8 cellular contexts compared by ENCODE assay signal in genomic region chr12:70241845-70242244, GRCh38. TPM values are rescaled to one million over a fixed set of nuclear protein-coding genes. Genes with fewer than 3 reads are reported as not detected.
A peak's percentile ranks its signal among the peaks of the same experiment; 100 is the strongest.
DNase-seq lines count a peak whose midpoint lies in the region; ATAC-seq and TF ChIP-seq lines count a peak whose summit lies in the region.

No MANE protein-coding gene starts in this region.

- peak overlapping the region; percentile 96 for H3K27ac ChIP-seq in foreskin keratinocyte

- no peaks in the 10 kb centered on the region for H3K27me3 Mint-ChIP-seq in activated CD4-positive, alpha-beta T cell treated with anti-CD3 and anti-CD28 coated beads, Interleukin-2, amount 10 ng/mL, durations not matched to agents 24 days and 14 days
- H3K27me3 Mint-ChIP-seq in activated B cell treated with CpG ODN at 0.5 μM for 24 hours = no peaks in the 10 kb centered on the region

- no peaks in the 10 kb centered on the region for H3K27me3 ChIP-seq in foreskin keratinocyte

- POLR2A ChIA-PET in activated B cell treated with CpG ODN at 0.5 μM for 24 hours (lab: Charles Lee) = interaction anchor here (0.7 to 1.0 kb wide), 2 partner anchors 27 to 125 kb away, joined by 3 read pairs; no protein-coding TSS in a partner anchor

- H3K36me3 Mint-ChIP-seq in activated CD4-positive, alpha-beta T cell treated with anti-CD3 and anti-CD28 coated beads, Interleukin-2, amount 10 ng/mL, durations not matched to agents 24 days and 14 days (ENCODE audit: low read depth) = peaks cover 52% of the 10 kb centered on the region
- H3K36me3 Mint-ChIP-seq in activated B cell treated with CpG ODN at 0.5 μM for 24 hours (ENCODE audit: low read depth) = peaks cover 57% of the 10 kb centered on the region
- peaks cover 84% of the 10 kb centered on the region for H3K36me3 Mint-ChIP-seq in stimulated activated effector memory CD8-positive, alpha-beta T cell treated with anti-CD3 and anti-CD28 coated beads, Interleukin-12 subunit alpha, Interleukin-12 subunit beta, amount 100 ng/mL, for 72 hours

- intact Hi-C loops in activated CD4-positive, alpha-beta T cell treated with anti-CD3 and anti-CD28 coated beads, Interleukin-2, amount 10 ng/mL, durations not matched to agents 24 days and 14 days (cut with micrococcal nuclease) = loop anchor here (1.0 to 10.0 kb wide), 10 partner anchors 70 to 1600 kb away; partner anchors contain the start of genes CCT2, KCNMB4, MDM2 and SLC35E3
- intact Hi-C loops in activated B cell treated with CpG ODN at 0.5 μM for 24 hours (cut with micrococcal nuclease) = loop anchor here (2.0 to 10.0 kb wide), 7 partner anchors 243 to 1453 kb away; partner anchors contain the start of genes CCT2, CPSF6, FRS2 and RAB3IP

- H3K4me1 ChIP-seq in foreskin keratinocyte = peaks cover 31% of the 10 kb centered on the region

- H3K27ac Mint-ChIP-seq in activated CD4-positive, alpha-beta T cell treated with anti-CD3 and anti-CD28 coated beads, Interleukin-2, amount 10 ng/mL, durations not matched to agents 24 days and 14 days = peak overlapping the region; percentile 99
- peak overlapping the region; percentile 99 for H3K27ac Mint-ChIP-seq in activated B cell treated with CpG ODN at 0.5 μM for 24 hours
- peak overlapping the region; percentile 99 for H3K27ac Mint-ChIP-seq in stimulated activated effector memory CD8-positive, alpha-beta T cell treated with anti-CD3 and anti-CD28 coated beads, Interleukin-12 subunit alpha, Interleukin-12 subunit beta, amount 100 ng/mL, for 72 hours

- H3K9me3 Mint-ChIP-seq in activated CD4-positive, alpha-beta T cell treated with anti-CD3 and anti-CD28 coated beads, Interleukin-2, amount 10 ng/mL, durations not matched to agents 24 days and 14 days = peaks cover 10% of the 10 kb centered on the region
- H3K9me3 Mint-ChIP-seq in activated B cell treated with CpG ODN at 0.5 μM for 24 hours = no peaks in the 10 kb centered on the region
- H3K9me3 Mint-ChIP-seq in stimulated activated effector memory CD8-positive, alpha-beta T cell treated with anti-CD3 and anti-CD28 coated beads, Interleukin-12 subunit alpha, Interleukin-12 subunit beta, amount 100 ng/mL, for 72 hours = no peaks in the 10 kb centered on the region

- TF ChIP-seq CTCF in activated B cell treated with CpG ODN at 0.5 μM for 24 hours (IDR thresholded peaks at IDR 0.05) (no peak), foreskin keratinocyte (conservative IDR thresholded peaks at IDR 0.05) (no peak)

- DNase-seq in activated CD4-positive, alpha-beta T cell treated with anti-CD3 and anti-CD28 coated beads, Interleukin-2, amount 10 ng/mL, durations not matched to agents 24 days and 14 days = no peak
- no peak for DNase-seq in activated CD4-positive, alpha-beta T cell treated with anti-CD3 and anti-CD28 coated beads, Interleukin-2, amount 50 U/mL, for 4 hours
- DNase-seq in activated B cell treated with CpG ODN at 0.5 μM for 24 hours = no peak
- no peak for DNase-seq in foreskin keratinocyte
- DNase-seq in stimulated activated effector memory CD8-positive, alpha-beta T cell treated with anti-CD3 and anti-CD28 coated beads, Interleukin-12 subunit alpha, Interleukin-12 subunit beta, amount 100 ng/mL, for 72 hours (ENCODE audit: low spot score in 2 of 2) = no peak
- DNase-seq in NCI-H2107 treated with DMSO at 0.1 percent for 48 hours (lab: John Stamatoyannopoulos, UW; ENCODE audit: unreplicated experiment) = no peak
- DNase-seq in NOMO-1 treated with dmso at 0.1 percent for 144 hours (lab: John Stamatoyannopoulos, UW; ENCODE audit: unreplicated experiment) = no peak
- DNase-seq in stimulated activated CD8-positive, alpha-beta memory T cell treated with anti-CD3 and anti-CD28 coated beads, Interleukin-4, amount 100 ng/mL, for 48 hours = no peak

- CTCF ChIA-PET in activated B cell treated with CpG ODN at 0.5 μM for 24 hours (lab: Charles Lee) = no interaction called here

- H3K4me1 Mint-ChIP-seq in activated CD4-positive, alpha-beta T cell treated with anti-CD3 and anti-CD28 coated beads, Interleukin-2, amount 10 ng/mL, durations not matched to agents 24 days and 14 days = peaks cover 40% of the 10 kb centered on the region
- H3K4me1 Mint-ChIP-seq in activated B cell treated with CpG ODN at 0.5 μM for 24 hours = peaks cover 55% of the 10 kb centered on the region
- peaks cover 40% of the 10 kb centered on the region for H3K4me1 Mint-ChIP-seq in stimulated activated effector memory CD8-positive, alpha-beta T cell treated with anti-CD3 and anti-CD28 coated beads, Interleukin-12 subunit alpha, Interleukin-12 subunit beta, amount 100 ng/mL, for 72 hours

- no peak for ATAC-seq in activated B cell treated with CpG ODN at 0.5 μM for 24 hours (ENCODE audit: low read depth)
- no peak for ATAC-seq in foreskin keratinocyte
- no peak for ATAC-seq in stimulated activated effector memory CD8-positive, alpha-beta T cell treated with anti-CD3 and anti-CD28 coated beads, Interleukin-12 subunit alpha, Interleukin-12 subunit beta, amount 100 ng/mL, for 72 hours

- peak overlapping the region; percentile 94 for H3K4me3 Mint-ChIP-seq in activated CD4-positive, alpha-beta T cell treated with anti-CD3 and anti-CD28 coated beads, Interleukin-2, amount 10 ng/mL, durations not matched to agents 24 days and 14 days
- H3K4me3 Mint-ChIP-seq in activated B cell treated with CpG ODN at 0.5 μM for 24 hours = peak overlapping the region; percentile 99
- peak overlapping the region; percentile 95 for H3K4me3 Mint-ChIP-seq in stimulated activated effector memory CD8-positive, alpha-beta T cell treated with anti-CD3 and anti-CD28 coated beads, Interleukin-12 subunit alpha, Interleukin-12 subunit beta, amount 100 ng/mL, for 72 hours

RNA-seq across cellular contexts. Expression of gene CNOT2, which starts 1.4 kb away (rescaled TPM):
- total RNA-seq in activated CD4-positive, alpha-beta T cell treated with anti-CD3 and anti-CD28 coated beads, Interleukin-2, amount 10 ng/mL, durations not matched to agents 24 days and 14 days = 65.6 and 74.4 TPM in 2 replicates
- total RNA-seq in activated B cell treated with CpG ODN at 0.5 μM for 24 hours (92.4 and 98.1 TPM in 2 replicates), foreskin keratinocyte (61.0 and 65.1 TPM in 2 replicates)
- 19.5 and 20.4 TPM in 2 replicates for polyA plus RNA-seq in foreskin keratinocyte
